Comparison of ENCODE assay signal across 34 cellular contexts in genomic region chr20:53343433-53343832, GRCh38.
DNase-seq lines count a peak whose midpoint lies in the region; ATAC-seq and TF ChIP-seq lines count a peak whose summit lies in the region.
"Had no signal": no experiment of that assay in that cellular context is flagged by ENCODE, and none has a peak within 500 bp of the region (broad histone marks: within the 10 kb centered on the region; RNA-seq: fewer than 3 reads in every experiment).

No MANE protein-coding gene starts in this region.

- H3K27me3 ChIP-seq in GM23338 (ENCODE audit: insufficient read depth): no peaks in the 10 kb centered on the region
- H3K27me3 ChIP-seq: brain microvascular endothelial cell, esophagus muscularis mucosa, thyroid gland, vagina had no signal

- H3K9me3 Mint-ChIP-seq in GM23338: no peaks in the 10 kb centered on the region
- H3K9me3 Mint-ChIP-seq: activated CD4-positive, alpha-beta memory T cell treated with anti-CD3 and anti-CD28 coated beads, Interleukin-2, amount 10 ng/mL, durations not matched to agents 7 days and 5 days; activated T-helper 2 cell treated with anti-CD3 and anti-CD28 coated beads, Interferon-gamma antibody, Interleukin-2, Interleukin-4, amounts not matched to agents 10 μg/mL and 5 μg/mL and 100 μg/mL, durations not matched to agents 14 hours and 24 hours and 36 hours; CD8-positive, alpha-beta T cell; stimulated activated naive CD8-positive, alpha-beta T cell treated with anti-CD3 and anti-CD28 coated beads, Interleukin-15, amount 100 ng/mL, for 72 hours had no signal

- no peaks in the 10 kb centered on the region for H4K20me1 ChIP-seq in GM23338 (replicated peaks; ENCODE audit: insufficient read depth)

- no peak overlapping the region for H3K4me3 Mint-ChIP-seq in GM23338
- H3K4me3 Mint-ChIP-seq: activated CD4-positive, alpha-beta memory T cell treated with anti-CD3 and anti-CD28 coated beads, Interleukin-2, amount 10 ng/mL, durations not matched to agents 7 days and 5 days; B cell; CD8-positive, alpha-beta T cell; stimulated activated naive CD8-positive, alpha-beta T cell treated with anti-CD3 and anti-CD28 coated beads, Interleukin-15, amount 100 ng/mL, for 72 hours; T-helper 17 cell had no signal

- H3K36me3 Mint-ChIP-seq in GM23338 (ENCODE audit: low read depth): no peaks in the 10 kb centered on the region
- H3K36me3 Mint-ChIP-seq: CD8-positive, alpha-beta T cell had no signal

- H3K36me3 ChIP-seq in GM23338 (ENCODE audit: insufficient read depth): no peaks in the 10 kb centered on the region
- H3K36me3 ChIP-seq: brain microvascular endothelial cell, esophagus muscularis mucosa, left lung, thyroid gland, vagina had no signal

- no peaks in the 10 kb centered on the region for H3K27me3 Mint-ChIP-seq in GM23338 (ENCODE audit: insufficient read depth, low read depth, poor library complexity)
- H3K27me3 Mint-ChIP-seq: activated CD4-positive, alpha-beta memory T cell treated with anti-CD3 and anti-CD28 coated beads, Interleukin-2, amount 10 ng/mL, durations not matched to agents 7 days and 5 days; stimulated activated naive CD8-positive, alpha-beta T cell treated with anti-CD3 and anti-CD28 coated beads, Interleukin-15, amount 100 ng/mL, for 72 hours had no signal

- no peak overlapping the region for H3K4me3 ChIP-seq in GM23338
- H3K4me3 ChIP-seq: esophagus muscularis mucosa, left lung, thyroid gland, vagina had no signal

- no peak for DNase-seq in GM23338 (ENCODE audit: low spot score)
- DNase-seq in NCI-H2029 (lab: John Stamatoyannopoulos, UW): peak; percentile 92
- DNase-seq in NCI-H69 (lab: John Stamatoyannopoulos, UW): peak; percentile 91
- peak; percentile 72 for DNase-seq in mucosa of gallbladder (ENCODE audit: low spot score)
- DNase-seq in substantia nigra (lab: John Stamatoyannopoulos, UW): no peak
- DNase-seq in NCI-H2227 (lab: John Stamatoyannopoulos, UW; ENCODE audit: unreplicated experiment): no peak
- no peak for DNase-seq in SIG-M5 treated with dmso at 0.1 percent for 504 hours (lab: John Stamatoyannopoulos, UW; ENCODE audit: unreplicated experiment)
- DNase-seq: activated CD4-positive, alpha-beta memory T cell treated with anti-CD3 and anti-CD28 coated beads, Interleukin-2, amount 10 ng/mL, durations not matched to agents 7 days and 5 days; activated CD4-positive, CD25-positive, alpha-beta regulatory T cell treated with anti-CD3 and anti-CD28 coated beads, Interleukin-2, amount 50 U/mL, for 72 hours; activated naive CD4-positive, alpha-beta T cell treated with anti-CD3 and anti-CD28 coated beads, Interleukin-2, amount 50 U/mL, for 16 hours; amniotic stem cell; brain microvascular endothelial cell; CD8-positive, alpha-beta T cell; cerebellar nuclear complex; DMS 273 treated with DMSO at 0.1 percent for 48 hours; foreskin fibroblast; H7; left lung; mesendoderm; NCI-H1694 treated with DMSO at 0.1 percent for 48 hours; NCI-H510A; NK-92 treated with Interleukin-12 subunit alpha and Interleukin-12 subunit beta, amount 100 ng/mL, for 24 hours; SK-N-SH; stimulated activated CD4-positive, alpha-beta T cell treated with anti-CD3 and anti-CD28 coated beads, Interleukin-12 subunit alpha, Interleukin-12 subunit beta, amount 100 ng/mL, for 4 hours; stimulated activated CD4-positive, alpha-beta T cell treated with anti-CD3 and anti-CD28 coated beads, Interleukin-2, amount 100 ng/mL, for 48 hours; stimulated activated naive CD8-positive, alpha-beta T cell treated with anti-CD3 and anti-CD28 coated beads, Interleukin-15, amount 100 ng/mL, for 72 hours; T-helper 17 cell; thyroid gland had no signal

- peak overlapping the region; percentile 43; the same call in 1 of the 2 replicates for H2AFZ ChIP-seq in GM23338

- no peak overlapping the region for H3K27ac Mint-ChIP-seq in GM23338
- H3K27ac Mint-ChIP-seq: activated CD4-positive, alpha-beta memory T cell treated with anti-CD3 and anti-CD28 coated beads, Interleukin-2, amount 10 ng/mL, durations not matched to agents 7 days and 5 days; activated T-helper 2 cell treated with anti-CD3 and anti-CD28 coated beads, Interferon-gamma antibody, Interleukin-2, Interleukin-4, amounts not matched to agents 10 μg/mL and 5 μg/mL and 100 μg/mL, durations not matched to agents 14 hours and 24 hours and 36 hours; B cell; CD8-positive, alpha-beta T cell; T-helper 17 cell had no signal

- H3K4me1 ChIP-seq in GM23338 (ENCODE audit: insufficient read depth): no peaks in the 10 kb centered on the region
- H3K4me1 ChIP-seq: esophagus muscularis mucosa, left lung, thyroid gland, vagina had no signal

- H3K4me1 Mint-ChIP-seq in GM23338: peaks cover 11% of the 10 kb centered on the region
- H3K4me1 Mint-ChIP-seq: activated CD4-positive, alpha-beta memory T cell treated with anti-CD3 and anti-CD28 coated beads, Interleukin-2, amount 10 ng/mL, durations not matched to agents 7 days and 5 days; B cell; stimulated activated naive CD8-positive, alpha-beta T cell treated with anti-CD3 and anti-CD28 coated beads, Interleukin-15, amount 100 ng/mL, for 72 hours had no signal

- TF ChIP-seq CTCF in GM23338 (conservative IDR thresholded peaks at IDR 0.05; ENCODE audit: low read depth in 2 of 2): no peak

- no peaks in the 10 kb centered on the region for H3F3A ChIP-seq in GM23338 (replicated peaks; ENCODE audit: low read depth)

- no peak overlapping the region for H3K4me2 ChIP-seq in GM23338
- H3K4me2 ChIP-seq: SK-N-SH had no signal

- H3K79me2 ChIP-seq in GM23338 (replicated peaks; ENCODE audit: insufficient read depth): no peaks in the 10 kb centered on the region

- H3K9me2 ChIP-seq in GM23338 (ENCODE audit: insufficient read depth): no peaks in the 10 kb centered on the region; the same call in 1 of the 2 replicates
- H3K9me2 ChIP-seq: SK-N-SH had no signal

- ATAC-seq in GM23338: no peak
- no peak for ATAC-seq in HG03025 (IDR thresholded peaks at IDR 0.05; ENCODE audit: low FRiP score, unreplicated experiment)
- ATAC-seq: CD8-positive, alpha-beta T cell; left lung; sciatic nerve; stimulated activated naive CD8-positive, alpha-beta T cell treated with anti-CD3 and anti-CD28 coated beads, Interleukin-15, amount 100 ng/mL, for 72 hours; T-helper 17 cell had no signal

- no peak overlapping the region for H3K27ac ChIP-seq in GM23338 (ENCODE audit: low read depth)
- no peak overlapping the region for H3K27ac ChIP-seq in substantia nigra (ENCODE audit: low read depth, low read length, poor library complexity, severe bottlenecking)
- H3K27ac ChIP-seq: brain microvascular endothelial cell, esophagus muscularis mucosa, left lung, thyroid gland, vagina had no signal

TF ChIP-seq in GM23338, 12 proteins besides CTCF, POLR2A, EP300 and RAD21 (continues in another document):
- TF ChIP-seq ZNF462 (CRISPR knock-in tag; IDR thresholded peaks at IDR 0.05) (no peak), EZH2phosphoT487 (IDR thresholded peaks at IDR 0.05; ENCODE audit: unreplicated experiment) (no peak)

Comparison
In these comparisons a context has a peak if more than half of its experiments do, and no peak if none do; other contexts are left out.
1. DNase-seq: peak in NCI-H2029 (single experiment), NCI-H69 (single experiment) and mucosa of gallbladder (single experiment); none in GM23338 (single experiment), substantia nigra (0 of 49), NCI-H2227 (single experiment) and SIG-M5 treated with dmso at 0.1 percent for 504 hours (single experiment).